In genomic region chr21:20999567-21000169, GRCh38 we compare ENCODE assay signal across 8 cellular contexts. TPM values are rescaled to one million over a fixed set of nuclear protein-coding genes. Genes with fewer than 3 reads are reported as not detected.
DNase-seq lines count a peak whose midpoint lies in the region; ATAC-seq and TF ChIP-seq lines count a peak whose summit lies in the region.

No MANE protein-coding gene starts in this region.

- H3K9me3 ChIP-seq in right atrium auricular region: no peaks in the 10 kb centered on the region
- no peaks in the 10 kb centered on the region for H3K9me3 ChIP-seq in sigmoid colon

- H3K36me3 ChIP-seq in right atrium auricular region (no peaks in the 10 kb centered on the region), sigmoid colon (no peaks in the 10 kb centered on the region)

- 24 to 27% methylated on average over 4 of the region's 4 CpGs for WGBS in sigmoid colon, 2 donors

- H3K27me3 ChIP-seq in right atrium auricular region (no peaks in the 10 kb centered on the region), sigmoid colon (no peaks in the 10 kb centered on the region)

- TF ChIP-seq POLR2A in sigmoid colon (IDR thresholded peaks at IDR 0.05): no peak

- ATAC-seq in HG02759 (IDR thresholded peaks at IDR 0.05; ENCODE audit: unreplicated experiment): peak; percentile 32
- ATAC-seq in HG03439 (IDR thresholded peaks at IDR 0.05; ENCODE audit: unreplicated experiment): no peak
- ATAC-seq in HG02973 (IDR thresholded peaks at IDR 0.05; ENCODE audit: unreplicated experiment): no peak

- DNase-seq in Daoy (ENCODE audit: low read depth): peak; percentile 27
- peak; percentile 53 to 73 for DNase-seq in NOMO-1 (lab: John Stamatoyannopoulos, UW; ENCODE audit: unreplicated experiment in 2 of 2)
- peak; percentile 31 for DNase-seq in amniotic stem cell (lab: John Stamatoyannopoulos, UW)
- no peak for DNase-seq in right atrium auricular region (ENCODE audit: low spot score)
- DNase-seq in sigmoid colon: no peak

- H3K4me1 ChIP-seq in right atrium auricular region: peaks cover 0 to 12% of the 10 kb centered on the region in 2 donors
- H3K4me1 ChIP-seq in sigmoid colon: peaks cover 0 to 19% (median 10%) of the 10 kb centered on the region in 4 donors

- H3K4me3 ChIP-seq in right atrium auricular region (no peak overlapping the region), sigmoid colon (peak overlapping the region in 1 of 4 donors; percentile 61)

- H3K27ac ChIP-seq in right atrium auricular region (no peak overlapping the region), sigmoid colon (no peak overlapping the region)

- no peak for TF ChIP-seq EP300 in sigmoid colon (IDR thresholded peaks at IDR 0.05)

- intact Hi-C loops in sigmoid colon (cut with DNase I): loop anchor here (2.0 to 10.0 kb wide), 5 partner anchors 103 to 1795 kb away; no protein-coding TSS in a partner anchor

- TF ChIP-seq CTCF in right atrium auricular region (IDR thresholded peaks at IDR 0.05) (peak; percentile 33 to 78), sigmoid colon (IDR thresholded peaks at IDR 0.05) (peak; percentile 60 to 77 (median 61))

RNA-seq across cellular contexts. Expression of gene NCAM2, which starts 1.5 kb away (rescaled TPM):
- total RNA-seq in Daoy (2014; rRNA removed; shearing (Covaris generic)): 2.6 TPM in 1 of 2 replicates, not detected in the other
- total RNA-seq in right atrium auricular region (1 to 10 TPM; 1.8 to 2.3 TPM), sigmoid colon (10 to 100 TPM in 1 of 4 donors, 1 to 10 TPM in 3; 5.3 to 17.1 (median 8.4) TPM)
- 1 to 10 TPM in 1 of 3 donors, under 1 TPM in 1, not detected in 1; under 0.01 to 1.8 TPM for polyA plus RNA-seq in sigmoid colon

Comparison
In these comparisons a context has a peak if more than half of its experiments do, and no peak if none do; other contexts are left out.
1. DNase-seq: peak in Daoy (single experiment), NOMO-1 (2 of 2) and amniotic stem cell (single experiment); none in right atrium auricular region (single experiment) and sigmoid colon (single experiment).